In genomic region chr9:18699749-18700148, GRCh38 we compare ENCODE assay signal across 11 cellular contexts.
"Had no signal": no experiment of that assay in that cellular context is flagged by ENCODE, and none has a peak within 500 bp of the region (broad histone marks: within the 10 kb centered on the region; RNA-seq: fewer than 3 reads in every experiment).

No MANE protein-coding gene starts in this region.

- H3K4me3 ChIP-seq: esophagus squamous epithelium, ovary, right atrium auricular region, smooth muscle cell had no signal

- H3K4me2 ChIP-seq: smooth muscle cell had no signal

- H3K9me3 ChIP-seq: ovary had no signal

- ATAC-seq: left lobe of liver, natural killer cell had no signal

- H3K4me1 ChIP-seq: right atrium auricular region had no signal

- H3K27ac ChIP-seq: ovary, right atrium auricular region had no signal

- H3K27me3 ChIP-seq: esophagus squamous epithelium, ovary, right atrium auricular region had no signal

- H3K36me3 ChIP-seq: ovary, right atrium auricular region had no signal

- DNase-seq: dermis blood vessel endothelial cell; esophagus squamous epithelium; glutamatergic neuron; islet precursor cell; natural killer cell; ovary; stimulated activated CD4-positive, alpha-beta T cell treated with anti-CD3 and anti-CD28 coated beads, Interleukin-2, amount 100 ng/mL, for 48 hours; stimulated activated naive CD4-positive, alpha-beta T cell treated with Interleukin-2 at 50 U/mL for 16 hours had no signal
